1 cellular context compared by ENCODE assay signal in the genomic region with DNA sequence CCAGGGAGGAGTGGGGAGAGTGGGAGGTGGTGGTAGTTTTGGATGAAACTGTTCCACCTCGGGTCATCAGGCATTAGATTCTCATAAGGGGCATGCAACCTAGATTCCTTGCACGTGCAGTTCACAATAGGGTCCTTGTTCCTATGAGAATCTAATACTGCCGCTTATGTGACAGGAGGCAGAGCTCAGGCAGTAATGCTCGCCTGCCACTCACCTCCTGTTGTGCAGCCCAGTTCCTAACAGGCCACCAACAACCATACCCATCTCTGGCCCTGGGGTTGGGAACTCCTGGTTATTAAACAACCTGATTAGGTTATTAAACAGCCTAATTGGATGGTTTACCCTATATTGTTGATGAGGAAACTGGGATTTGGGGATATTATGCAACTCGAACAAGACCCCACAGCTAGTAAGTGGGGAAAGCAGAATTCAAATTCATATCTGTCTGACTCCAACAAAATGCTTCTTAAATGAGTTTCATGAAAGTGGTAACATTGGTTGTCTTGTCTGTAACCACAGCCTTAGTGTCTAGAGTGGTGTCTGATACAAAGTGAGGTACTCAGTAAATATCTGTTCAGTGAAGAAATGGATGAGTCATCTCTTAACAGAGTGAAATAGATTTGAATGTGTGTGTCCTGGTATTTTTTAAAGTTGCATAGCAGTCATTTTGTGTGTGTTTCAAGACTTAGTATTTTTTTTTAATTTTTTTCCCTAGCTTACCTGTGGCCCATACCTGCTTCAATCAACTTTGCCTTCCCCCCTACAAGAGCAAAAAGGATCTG.
TF ChIP-seq lines count a peak whose summit lies in the region.

No MANE protein-coding gene starts in this region.

TF ChIP-seq in GM12878, 131 proteins besides CTCF, POLR2A, EP300 and RAD21 (continued from another document):
- TF ChIP-seq, protein P1, sequence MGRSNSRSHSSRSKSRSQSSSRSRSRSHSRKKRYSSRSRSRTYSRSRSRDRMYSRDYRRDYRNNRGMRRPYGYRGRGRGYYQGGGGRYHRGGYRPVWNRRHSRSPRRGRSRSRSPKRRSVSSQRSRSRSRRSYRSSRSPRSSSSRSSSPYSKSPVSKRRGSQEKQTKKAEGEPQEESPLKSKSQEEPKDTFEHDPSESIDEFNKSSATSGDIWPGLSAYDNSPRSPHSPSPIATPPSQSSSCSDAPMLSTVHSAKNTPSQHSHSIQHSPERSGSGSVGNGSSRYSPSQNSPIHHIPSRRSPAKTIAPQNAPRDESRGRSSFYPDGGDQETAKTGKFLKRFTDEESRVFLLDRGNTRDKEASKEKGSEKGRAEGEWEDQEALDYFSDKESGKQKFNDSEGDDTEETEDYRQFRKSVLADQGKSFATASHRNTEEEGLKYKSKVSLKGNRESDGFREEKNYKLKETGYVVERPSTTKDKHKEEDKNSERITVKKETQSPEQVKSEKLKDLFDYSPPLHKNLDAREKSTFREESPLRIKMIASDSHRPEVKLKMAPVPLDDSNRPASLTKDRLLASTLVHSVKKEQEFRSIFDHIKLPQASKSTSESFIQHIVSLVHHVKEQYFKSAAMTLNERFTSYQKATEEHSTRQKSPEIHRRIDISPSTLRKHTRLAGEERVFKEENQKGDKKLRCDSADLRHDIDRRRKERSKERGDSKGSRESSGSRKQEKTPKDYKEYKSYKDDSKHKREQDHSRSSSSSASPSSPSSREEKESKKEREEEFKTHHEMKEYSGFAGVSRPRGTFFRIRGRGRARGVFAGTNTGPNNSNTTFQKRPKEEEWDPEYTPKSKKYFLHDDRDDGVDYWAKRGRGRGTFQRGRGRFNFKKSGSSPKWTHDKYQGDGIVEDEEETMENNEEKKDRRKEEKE (IDR thresholded peaks at IDR 0.05) = no peak
- TF ChIP-seq, protein P2, sequence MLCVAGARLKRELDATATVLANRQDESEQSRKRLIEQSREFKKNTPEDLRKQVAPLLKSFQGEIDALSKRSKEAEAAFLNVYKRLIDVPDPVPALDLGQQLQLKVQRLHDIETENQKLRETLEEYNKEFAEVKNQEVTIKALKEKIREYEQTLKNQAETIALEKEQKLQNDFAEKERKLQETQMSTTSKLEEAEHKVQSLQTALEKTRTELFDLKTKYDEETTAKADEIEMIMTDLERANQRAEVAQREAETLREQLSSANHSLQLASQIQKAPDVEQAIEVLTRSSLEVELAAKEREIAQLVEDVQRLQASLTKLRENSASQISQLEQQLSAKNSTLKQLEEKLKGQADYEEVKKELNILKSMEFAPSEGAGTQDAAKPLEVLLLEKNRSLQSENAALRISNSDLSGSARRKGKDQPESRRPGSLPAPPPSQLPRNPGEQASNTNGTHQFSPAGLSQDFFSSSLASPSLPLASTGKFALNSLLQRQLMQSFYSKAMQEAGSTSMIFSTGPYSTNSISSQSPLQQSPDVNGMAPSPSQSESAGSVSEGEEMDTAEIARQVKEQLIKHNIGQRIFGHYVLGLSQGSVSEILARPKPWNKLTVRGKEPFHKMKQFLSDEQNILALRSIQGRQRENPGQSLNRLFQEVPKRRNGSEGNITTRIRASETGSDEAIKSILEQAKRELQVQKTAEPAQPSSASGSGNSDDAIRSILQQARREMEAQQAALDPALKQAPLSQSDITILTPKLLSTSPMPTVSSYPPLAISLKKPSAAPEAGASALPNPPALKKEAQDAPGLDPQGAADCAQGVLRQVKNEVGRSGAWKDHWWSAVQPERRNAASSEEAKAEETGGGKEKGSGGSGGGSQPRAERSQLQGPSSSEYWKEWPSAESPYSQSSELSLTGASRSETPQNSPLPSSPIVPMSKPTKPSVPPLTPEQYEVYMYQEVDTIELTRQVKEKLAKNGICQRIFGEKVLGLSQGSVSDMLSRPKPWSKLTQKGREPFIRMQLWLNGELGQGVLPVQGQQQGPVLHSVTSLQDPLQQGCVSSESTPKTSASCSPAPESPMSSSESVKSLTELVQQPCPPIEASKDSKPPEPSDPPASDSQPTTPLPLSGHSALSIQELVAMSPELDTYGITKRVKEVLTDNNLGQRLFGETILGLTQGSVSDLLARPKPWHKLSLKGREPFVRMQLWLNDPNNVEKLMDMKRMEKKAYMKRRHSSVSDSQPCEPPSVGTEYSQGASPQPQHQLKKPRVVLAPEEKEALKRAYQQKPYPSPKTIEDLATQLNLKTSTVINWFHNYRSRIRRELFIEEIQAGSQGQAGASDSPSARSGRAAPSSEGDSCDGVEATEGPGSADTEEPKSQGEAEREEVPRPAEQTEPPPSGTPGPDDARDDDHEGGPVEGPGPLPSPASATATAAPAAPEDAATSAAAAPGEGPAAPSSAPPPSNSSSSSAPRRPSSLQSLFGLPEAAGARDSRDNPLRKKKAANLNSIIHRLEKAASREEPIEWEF (IDR thresholded peaks at IDR 0.05; ENCODE audit: insufficient replicate concordance, low read depth, low read length) = no peak
- no peak for TF ChIP-seq SIX5 (IDR thresholded peaks at IDR 0.05; ENCODE audit: low read depth, low read length, severe bottlenecking)
- TF ChIP-seq, protein P3, sequence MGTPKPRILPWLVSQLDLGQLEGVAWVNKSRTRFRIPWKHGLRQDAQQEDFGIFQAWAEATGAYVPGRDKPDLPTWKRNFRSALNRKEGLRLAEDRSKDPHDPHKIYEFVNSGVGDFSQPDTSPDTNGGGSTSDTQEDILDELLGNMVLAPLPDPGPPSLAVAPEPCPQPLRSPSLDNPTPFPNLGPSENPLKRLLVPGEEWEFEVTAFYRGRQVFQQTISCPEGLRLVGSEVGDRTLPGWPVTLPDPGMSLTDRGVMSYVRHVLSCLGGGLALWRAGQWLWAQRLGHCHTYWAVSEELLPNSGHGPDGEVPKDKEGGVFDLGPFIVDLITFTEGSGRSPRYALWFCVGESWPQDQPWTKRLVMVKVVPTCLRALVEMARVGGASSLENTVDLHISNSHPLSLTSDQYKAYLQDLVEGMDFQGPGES (IDR thresholded peaks at IDR 0.05) = no peak
TF ChIP-seq in GM12878: peak in this region for 0.
